1 cellular context compared by ENCODE assay signal in the genomic region with DNA sequence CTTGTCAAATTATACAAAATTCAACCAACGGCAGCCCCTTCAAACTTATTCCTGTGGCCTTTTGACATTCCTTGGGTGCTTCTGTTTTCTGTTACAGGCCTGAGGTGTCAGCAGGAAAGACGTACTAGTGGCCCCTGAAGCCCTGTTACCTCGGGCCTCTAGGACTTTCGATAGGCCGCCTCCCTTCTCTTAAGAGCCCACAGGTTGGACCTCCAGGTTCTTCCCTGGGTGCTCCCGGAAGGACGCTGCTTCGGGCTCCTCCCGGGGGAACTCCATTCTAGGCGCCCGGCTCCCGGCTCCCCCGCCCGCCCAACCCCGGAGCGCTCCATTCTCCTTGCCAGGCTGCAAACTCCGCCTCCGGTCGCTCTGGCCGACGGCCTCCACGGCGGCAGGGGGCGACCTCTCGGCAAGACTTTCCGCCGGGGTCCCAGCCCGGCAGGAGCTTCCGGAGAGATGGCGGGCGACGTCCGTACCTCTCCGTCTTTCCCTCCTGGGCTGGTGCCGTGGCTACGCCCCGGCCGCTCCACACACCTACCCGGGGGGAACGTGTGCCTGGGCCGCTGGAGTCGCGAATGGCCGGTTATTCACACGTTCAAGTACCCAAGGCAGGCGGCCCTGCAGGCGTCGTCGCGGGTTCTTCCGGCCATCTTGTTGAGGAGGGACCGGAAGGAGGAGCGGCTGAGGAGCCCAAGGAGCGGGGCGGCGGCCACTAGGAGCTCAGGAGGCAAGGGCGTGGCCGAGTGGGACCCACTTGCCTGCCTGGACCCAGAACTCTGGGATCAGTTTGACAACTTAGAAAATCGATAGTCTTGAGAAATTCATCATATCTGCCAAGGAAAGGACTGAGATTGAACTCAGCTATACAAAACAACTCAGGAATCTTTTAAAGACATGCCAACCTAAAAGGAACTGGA.
A peak's percentile ranks its signal among the peaks of the same experiment; 100 is the strongest.
TF ChIP-seq lines count a peak whose summit lies in the region.

No MANE protein-coding gene starts in this region.

TF ChIP-seq in HEK293, 187 proteins besides CTCF, POLR2A, EP300 and RAD21 (continued from another document and continues in another):
- TF ChIP-seq, protein P1, sequence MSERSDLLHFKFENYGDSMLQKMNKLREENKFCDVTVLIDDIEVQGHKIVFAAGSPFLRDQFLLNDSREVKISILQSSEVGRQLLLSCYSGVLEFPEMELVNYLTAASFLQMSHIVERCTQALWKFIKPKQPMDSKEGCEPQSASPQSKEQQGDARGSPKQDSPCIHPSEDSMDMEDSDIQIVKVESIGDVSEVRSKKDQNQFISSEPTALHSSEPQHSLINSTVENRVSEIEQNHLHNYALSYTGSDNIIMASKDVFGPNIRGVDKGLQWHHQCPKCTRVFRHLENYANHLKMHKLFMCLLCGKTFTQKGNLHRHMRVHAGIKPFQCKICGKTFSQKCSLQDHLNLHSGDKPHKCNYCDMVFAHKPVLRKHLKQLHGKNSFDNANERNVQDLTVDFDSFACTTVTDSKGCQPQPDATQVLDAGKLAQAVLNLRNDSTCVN (tag by site-specific recombination; optimal IDR thresholded peaks at IDR 0.05) = peak; percentile 44
- TF ChIP-seq ZBTB20 (tag by site-specific recombination; IDR thresholded peaks at IDR 0.05) (peak; percentile 48; the same call in 1 of the 2 replicates), ZNF366 (tag by site-specific recombination; conservative IDR thresholded peaks at IDR 0.05) (peak; percentile 68), ZNF623 (tag by site-specific recombination; IDR thresholded peaks at IDR 0.05) (no peak), GLIS1 (tag by site-specific recombination; IDR thresholded peaks at IDR 0.05) (peak; percentile 24; the same call in 1 of the 2 replicates), ZNF140 (tag by site-specific recombination; IDR thresholded peaks at IDR 0.05) (no peak), ZNF660 (tag by site-specific recombination; IDR thresholded peaks at IDR 0.05) (peak; percentile 62), ZNF23 (tag by site-specific recombination; IDR thresholded peaks at IDR 0.05; ENCODE audit: borderline replicate concordance) (no peak), ZBTB8A (tag by site-specific recombination; IDR thresholded peaks at IDR 0.05) (peak; percentile 77), BCL11B (tag by site-specific recombination; IDR thresholded peaks at IDR 0.05; ENCODE audit: low read depth) (peak; percentile 33; the same call in 1 of the 2 replicates), KLF7 (tag by site-specific recombination; IDR thresholded peaks at IDR 0.05; ENCODE audit: borderline replicate concordance) (peak; percentile 82; the same call in 1 of the 2 replicates), ZFP41 (tag by site-specific recombination; IDR thresholded peaks at IDR 0.05; ENCODE audit: borderline replicate concordance) (no peak), OSR2 (tag by site-specific recombination; IDR thresholded peaks at IDR 0.05) (0 out of 2 replicates have a peak, but pooled peaks have one; percentile 20), ZSCAN30 (tag by site-specific recombination; IDR thresholded peaks at IDR 0.05) (peak; percentile 74), GLIS2 (tag by site-specific recombination; IDR thresholded peaks at IDR 0.05) (peak; percentile 84), ZNF777 (tag by site-specific recombination; IDR thresholded peaks at IDR 0.05; ENCODE audit: borderline replicate concordance) (peak; percentile 89; the same call in 1 of the 2 replicates), ZBTB21 (tag by site-specific recombination; IDR thresholded peaks at IDR 0.05) (0 out of 2 replicates have a peak, but pooled peaks have one; percentile 51), ZXDB (tag by site-specific recombination; IDR thresholded peaks at IDR 0.05) (peak; percentile 98), ZNF677 (tag by site-specific recombination; IDR thresholded peaks at IDR 0.05) (no peak), ZNF10 (tag by site-specific recombination; IDR thresholded peaks at IDR 0.05) (no peak), ZNF610 (tag by site-specific recombination; IDR thresholded peaks at IDR 0.05; ENCODE audit: borderline replicate concordance) (peak; percentile 98), GLI4 (tag by site-specific recombination; IDR thresholded peaks at IDR 0.05) (peak; percentile 69; the same call in 1 of the 2 replicates), SP2 (tag by site-specific recombination; IDR thresholded peaks at IDR 0.05) (peak; percentile 87), SCRT2 (tag by site-specific recombination; IDR thresholded peaks at IDR 0.05) (peak; percentile 68), ZSCAN23 (tag by site-specific recombination; IDR thresholded peaks at IDR 0.05) (no peak), ZBTB17 (tag by site-specific recombination; IDR thresholded peaks at IDR 0.05) (peak; percentile 95), ZNF776 (tag by site-specific recombination; IDR thresholded peaks at IDR 0.05; ENCODE audit: borderline replicate concordance) (no peak; the same call in 1 of the 2 replicates), ZNF292 (tag by site-specific recombination; IDR thresholded peaks at IDR 0.05; ENCODE audit: borderline replicate concordance, low read depth) (no peak), ZNF629 (tag by site-specific recombination; IDR thresholded peaks at IDR 0.05) (peak; percentile 80), ZFP69B (tag by site-specific recombination; IDR thresholded peaks at IDR 0.05) (peak; percentile 99), ZNF416 (tag by site-specific recombination; IDR thresholded peaks at IDR 0.05) (no peak), ZNF155 (tag by site-specific recombination; IDR thresholded peaks at IDR 0.05) (no peak), ZNF146 (tag by site-specific recombination; IDR thresholded peaks at IDR 0.05) (peak; percentile 54; the same call in 1 of the 2 replicates), ZNF112 (tag by site-specific recombination; IDR thresholded peaks at IDR 0.05) (no peak), ZNF121 (tag by site-specific recombination; IDR thresholded peaks at IDR 0.05) (no peak), ZNF391 (tag by site-specific recombination; IDR thresholded peaks at IDR 0.05; ENCODE audit: borderline replicate concordance, low read depth) (peak; percentile 40; the same call in 1 of the 2 replicates), GFI1B (tag by site-specific recombination; IDR thresholded peaks at IDR 0.05) (peak; percentile 13; the same call in 1 of the 2 replicates), ZNF561 (tag by site-specific recombination; IDR thresholded peaks at IDR 0.05; ENCODE audit: borderline replicate concordance) (peak; percentile 76; the same call in 1 of the 2 replicates), ZNF76 (tag by site-specific recombination; IDR thresholded peaks at IDR 0.05; ENCODE audit: borderline replicate concordance, low read depth) (peak; percentile 72)
- TF ChIP-seq, protein P2, sequence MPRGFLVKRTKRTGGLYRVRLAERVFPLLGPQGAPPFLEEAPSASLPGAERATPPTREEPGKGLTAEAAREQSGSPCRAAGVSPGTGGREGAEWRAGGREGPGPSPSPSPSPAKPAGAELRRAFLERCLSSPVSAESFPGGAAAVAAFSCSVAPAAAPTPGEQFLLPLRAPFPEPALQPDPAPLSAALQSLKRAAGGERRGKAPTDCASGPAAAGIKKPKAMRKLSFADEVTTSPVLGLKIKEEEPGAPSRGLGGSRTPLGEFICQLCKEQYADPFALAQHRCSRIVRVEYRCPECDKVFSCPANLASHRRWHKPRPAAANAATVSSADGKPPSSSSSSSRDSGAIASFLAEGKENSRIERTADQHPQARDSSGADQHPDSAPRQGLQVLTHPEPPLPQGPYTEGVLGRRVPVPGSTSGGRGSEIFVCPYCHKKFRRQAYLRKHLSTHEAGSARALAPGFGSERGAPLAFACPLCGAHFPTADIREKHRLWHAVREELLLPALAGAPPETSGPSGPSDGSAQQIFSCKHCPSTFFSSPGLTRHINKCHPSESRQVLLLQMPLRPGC (tag by site-specific recombination; IDR thresholded peaks at IDR 0.05) = peak; percentile 33; the same call in 1 of the 2 replicates
- TF ChIP-seq, protein P3, sequence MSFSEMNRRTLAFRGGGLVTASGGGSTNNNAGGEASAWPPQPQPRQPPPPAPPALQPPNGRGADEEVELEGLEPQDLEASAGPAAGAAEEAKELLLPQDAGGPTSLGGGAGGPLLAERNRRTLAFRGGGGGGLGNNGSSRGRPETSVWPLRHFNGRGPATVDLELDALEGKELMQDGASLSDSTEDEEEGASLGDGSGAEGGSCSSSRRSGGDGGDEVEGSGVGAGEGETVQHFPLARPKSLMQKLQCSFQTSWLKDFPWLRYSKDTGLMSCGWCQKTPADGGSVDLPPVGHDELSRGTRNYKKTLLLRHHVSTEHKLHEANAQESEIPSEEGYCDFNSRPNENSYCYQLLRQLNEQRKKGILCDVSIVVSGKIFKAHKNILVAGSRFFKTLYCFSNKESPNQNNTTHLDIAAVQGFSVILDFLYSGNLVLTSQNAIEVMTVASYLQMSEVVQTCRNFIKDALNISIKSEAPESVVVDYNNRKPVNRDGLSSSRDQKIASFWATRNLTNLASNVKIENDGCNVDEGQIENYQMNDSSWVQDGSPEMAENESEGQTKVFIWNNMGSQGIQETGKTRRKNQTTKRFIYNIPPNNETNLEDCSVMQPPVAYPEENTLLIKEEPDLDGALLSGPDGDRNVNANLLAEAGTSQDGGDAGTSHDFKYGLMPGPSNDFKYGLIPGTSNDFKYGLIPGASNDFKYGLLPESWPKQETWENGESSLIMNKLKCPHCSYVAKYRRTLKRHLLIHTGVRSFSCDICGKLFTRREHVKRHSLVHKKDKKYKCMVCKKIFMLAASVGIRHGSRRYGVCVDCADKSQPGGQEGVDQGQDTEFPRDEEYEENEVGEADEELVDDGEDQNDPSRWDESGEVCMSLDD (tag by site-specific recombination; IDR thresholded peaks at IDR 0.05) = peak; percentile 52
- TF ChIP-seq, protein P4, sequence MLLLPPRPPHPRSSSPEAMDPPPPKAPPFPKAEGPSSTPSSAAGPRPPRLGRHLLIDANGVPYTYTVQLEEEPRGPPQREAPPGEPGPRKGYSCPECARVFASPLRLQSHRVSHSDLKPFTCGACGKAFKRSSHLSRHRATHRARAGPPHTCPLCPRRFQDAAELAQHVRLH (tag by site-specific recombination; IDR thresholded peaks at IDR 0.05) = peak; percentile 91
- TF ChIP-seq, protein P5, sequence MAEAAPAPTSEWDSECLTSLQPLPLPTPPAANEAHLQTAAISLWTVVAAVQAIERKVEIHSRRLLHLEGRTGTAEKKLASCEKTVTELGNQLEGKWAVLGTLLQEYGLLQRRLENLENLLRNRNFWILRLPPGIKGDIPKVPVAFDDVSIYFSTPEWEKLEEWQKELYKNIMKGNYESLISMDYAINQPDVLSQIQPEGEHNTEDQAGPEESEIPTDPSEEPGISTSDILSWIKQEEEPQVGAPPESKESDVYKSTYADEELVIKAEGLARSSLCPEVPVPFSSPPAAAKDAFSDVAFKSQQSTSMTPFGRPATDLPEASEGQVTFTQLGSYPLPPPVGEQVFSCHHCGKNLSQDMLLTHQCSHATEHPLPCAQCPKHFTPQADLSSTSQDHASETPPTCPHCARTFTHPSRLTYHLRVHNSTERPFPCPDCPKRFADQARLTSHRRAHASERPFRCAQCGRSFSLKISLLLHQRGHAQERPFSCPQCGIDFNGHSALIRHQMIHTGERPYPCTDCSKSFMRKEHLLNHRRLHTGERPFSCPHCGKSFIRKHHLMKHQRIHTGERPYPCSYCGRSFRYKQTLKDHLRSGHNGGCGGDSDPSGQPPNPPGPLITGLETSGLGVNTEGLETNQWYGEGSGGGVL (tag by site-specific recombination; IDR thresholded peaks at IDR 0.05) = peak; percentile 33; the same call in 1 of the 2 replicates
- TF ChIP-seq, protein P6, sequence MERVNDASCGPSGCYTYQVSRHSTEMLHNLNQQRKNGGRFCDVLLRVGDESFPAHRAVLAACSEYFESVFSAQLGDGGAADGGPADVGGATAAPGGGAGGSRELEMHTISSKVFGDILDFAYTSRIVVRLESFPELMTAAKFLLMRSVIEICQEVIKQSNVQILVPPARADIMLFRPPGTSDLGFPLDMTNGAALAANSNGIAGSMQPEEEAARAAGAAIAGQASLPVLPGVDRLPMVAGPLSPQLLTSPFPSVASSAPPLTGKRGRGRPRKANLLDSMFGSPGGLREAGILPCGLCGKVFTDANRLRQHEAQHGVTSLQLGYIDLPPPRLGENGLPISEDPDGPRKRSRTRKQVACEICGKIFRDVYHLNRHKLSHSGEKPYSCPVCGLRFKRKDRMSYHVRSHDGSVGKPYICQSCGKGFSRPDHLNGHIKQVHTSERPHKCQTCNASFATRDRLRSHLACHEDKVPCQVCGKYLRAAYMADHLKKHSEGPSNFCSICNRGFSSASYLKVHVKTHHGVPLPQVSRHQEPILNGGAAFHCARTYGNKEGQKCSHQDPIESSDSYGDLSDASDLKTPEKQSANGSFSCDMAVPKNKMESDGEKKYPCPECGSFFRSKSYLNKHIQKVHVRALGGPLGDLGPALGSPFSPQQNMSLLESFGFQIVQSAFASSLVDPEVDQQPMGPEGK (tag by site-specific recombination; IDR thresholded peaks at IDR 0.05) = 0 out of 2 replicates have a peak, but pooled peaks have one; percentile 43
- TF ChIP-seq, protein P7, sequence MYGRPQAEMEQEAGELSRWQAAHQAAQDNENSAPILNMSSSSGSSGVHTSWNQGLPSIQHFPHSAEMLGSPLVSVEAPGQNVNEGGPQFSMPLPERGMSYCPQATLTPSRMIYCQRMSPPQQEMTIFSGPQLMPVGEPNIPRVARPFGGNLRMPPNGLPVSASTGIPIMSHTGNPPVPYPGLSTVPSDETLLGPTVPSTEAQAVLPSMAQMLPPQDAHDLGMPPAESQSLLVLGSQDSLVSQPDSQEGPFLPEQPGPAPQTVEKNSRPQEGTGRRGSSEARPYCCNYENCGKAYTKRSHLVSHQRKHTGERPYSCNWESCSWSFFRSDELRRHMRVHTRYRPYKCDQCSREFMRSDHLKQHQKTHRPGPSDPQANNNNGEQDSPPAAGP (tag by site-specific recombination; IDR thresholded peaks at IDR 0.05) = peak; percentile 70
- TF ChIP-seq, protein P8, sequence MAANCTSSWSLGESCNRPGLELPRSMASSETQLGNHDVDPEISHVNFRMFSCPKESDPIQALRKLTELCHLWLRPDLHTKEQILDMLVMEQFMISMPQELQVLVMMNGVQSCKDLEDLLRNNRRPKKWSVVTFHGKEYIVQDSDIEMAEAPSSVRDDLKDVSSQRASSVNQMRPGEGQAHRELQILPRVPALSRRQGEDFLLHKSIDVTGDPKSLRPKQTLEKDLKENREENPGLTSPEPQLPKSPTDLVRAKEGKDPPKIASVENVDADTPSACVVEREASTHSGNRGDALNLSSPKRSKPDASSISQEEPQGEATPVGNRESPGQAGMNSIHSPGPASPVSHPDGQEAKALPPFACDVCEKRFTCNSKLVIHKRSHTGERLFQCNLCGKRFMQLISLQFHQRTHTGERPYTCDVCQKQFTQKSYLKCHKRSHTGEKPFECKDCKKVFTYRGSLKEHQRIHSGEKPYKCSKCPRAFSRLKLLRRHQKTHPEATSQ (tag by site-specific recombination; IDR thresholded peaks at IDR 0.05) = peak; percentile 79; the same call in 1 of the 2 replicates
- TF ChIP-seq, protein P9, sequence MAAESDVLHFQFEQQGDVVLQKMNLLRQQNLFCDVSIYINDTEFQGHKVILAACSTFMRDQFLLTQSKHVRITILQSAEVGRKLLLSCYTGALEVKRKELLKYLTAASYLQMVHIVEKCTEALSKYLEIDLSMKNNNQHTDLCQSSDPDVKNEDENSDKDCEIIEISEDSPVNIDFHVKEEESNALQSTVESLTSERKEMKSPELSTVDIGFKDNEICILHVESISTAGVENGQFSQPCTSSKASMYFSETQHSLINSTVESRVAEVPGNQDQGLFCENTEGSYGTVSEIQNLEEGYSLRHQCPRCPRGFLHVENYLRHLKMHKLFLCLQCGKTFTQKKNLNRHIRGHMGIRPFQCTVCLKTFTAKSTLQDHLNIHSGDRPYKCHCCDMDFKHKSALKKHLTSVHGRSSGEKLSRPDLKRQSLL (tag by site-specific recombination; IDR thresholded peaks at IDR 0.05) = peak; percentile 36; the same call in 1 of the 2 replicates
